Comparison of ENCODE assay signal across 9 cellular contexts in genomic region chr18:54607213-54607934, GRCh38. TPM values are rescaled to one million over a fixed set of nuclear protein-coding genes. Genes with fewer than 3 reads are reported as not detected.
A peak's percentile ranks its signal among the peaks of the same experiment; 100 is the strongest.
DNase-seq lines count a peak whose midpoint lies in the region; ATAC-seq, FAIRE-seq and TF ChIP-seq lines count a peak whose summit lies in the region.
"Had no signal": no experiment of that assay in that cellular context is flagged by ENCODE, and none has a peak within 500 bp of the region (broad histone marks: within the 10 kb centered on the region; RNA-seq: fewer than 3 reads in every experiment).

No MANE protein-coding gene starts in this region.

- FAIRE-seq in small intestine (lab: Jason Lieb, UNC) = peak; percentile 76

- H3K9me3 ChIP-seq in small intestine (ENCODE audit: control insufficient read depth, low read depth) = no peaks in the 10 kb centered on the region

- WGBS in small intestine, 3 donors = 14 to 54% (median 32%) methylated on average over 10 of the region's 10 CpGs

- DNase-seq in HPDE6-E6E7 (ENCODE audit: extremely low spot score) (peak; percentile 50), NOMO-1 treated with dmso at 0.1 percent for 144 hours (lab: John Stamatoyannopoulos, UW; ENCODE audit: unreplicated experiment) (peak; percentile 22), foreskin keratinocyte (peak; percentile 22 to 23), small intestine (peak; percentile 86), HuH-7.5 (ENCODE audit: low spot score) (no peak), KG1 (lab: John Stamatoyannopoulos, UW) (no peak)
- DNase-seq: effector CD4-positive, alpha-beta T cell had no signal

- H3K27ac ChIP-seq in foreskin keratinocyte = peak overlapping the region; percentile 38
- peak overlapping the region; percentile 86 to 93 for H3K27ac ChIP-seq in small intestine (ENCODE audit: low read depth in 1 of 2, low read length in 1 of 2)

- H3K27me3 ChIP-seq in foreskin keratinocyte (no peaks in the 10 kb centered on the region), small intestine (ENCODE audit: control insufficient read depth in 2 of 2, insufficient read depth in 2 of 2, low read length in 2 of 2) (no peaks in the 10 kb centered on the region)

- no peaks in the 10 kb centered on the region for H3K36me3 ChIP-seq in small intestine (ENCODE audit: control insufficient read depth in 2 of 2, insufficient read depth in 2 of 2, low read length in 2 of 2)

- ATAC-seq in foreskin keratinocyte = peak; percentile 65
- no peak for ATAC-seq in HG02973 (IDR thresholded peaks at IDR 0.05; ENCODE audit: unreplicated experiment)
- ATAC-seq: Right ventricle myocardium inferior had no signal

- no peaks in the 10 kb centered on the region for H3K4me1 ChIP-seq in foreskin keratinocyte
- no peaks in the 10 kb centered on the region for H3K4me1 ChIP-seq in small intestine (ENCODE audit: control insufficient read depth in 2 of 2, insufficient read depth in 1 of 2, low read depth in 1 of 2, low read length in 1 of 2)

- no peak for TF ChIP-seq CTCF in foreskin keratinocyte (conservative IDR thresholded peaks at IDR 0.05)

- peak overlapping the region in 1 of 2 donors; percentile 36 for H3K4me3 ChIP-seq in small intestine (ENCODE audit: low read depth in 1 of 2, low read length in 2 of 2)

RNA-seq across cellular contexts. Expression of gene DYNAP, which starts 16.3 kb away (rescaled TPM):
- not detected in 2 replicates for total RNA-seq in foreskin keratinocyte
- not detected in 2 replicates for polyA plus RNA-seq in foreskin keratinocyte
- polyA plus RNA-seq in small intestine = not detected
- total RNA-seq: Right ventricle myocardium inferior had no signal

Comparison
In these comparisons a context has a peak if more than half of its experiments do, and no peak if none do; other contexts are left out.
1. DNase-seq: peak in HPDE6-E6E7 (single experiment), NOMO-1 treated with dmso at 0.1 percent for 144 hours (single experiment), foreskin keratinocyte (2 of 2) and small intestine (single experiment); none in HuH-7.5 (single experiment) and KG1 (single experiment).